Comparison of ENCODE assay signal across 10 cellular contexts in the genomic region with DNA sequence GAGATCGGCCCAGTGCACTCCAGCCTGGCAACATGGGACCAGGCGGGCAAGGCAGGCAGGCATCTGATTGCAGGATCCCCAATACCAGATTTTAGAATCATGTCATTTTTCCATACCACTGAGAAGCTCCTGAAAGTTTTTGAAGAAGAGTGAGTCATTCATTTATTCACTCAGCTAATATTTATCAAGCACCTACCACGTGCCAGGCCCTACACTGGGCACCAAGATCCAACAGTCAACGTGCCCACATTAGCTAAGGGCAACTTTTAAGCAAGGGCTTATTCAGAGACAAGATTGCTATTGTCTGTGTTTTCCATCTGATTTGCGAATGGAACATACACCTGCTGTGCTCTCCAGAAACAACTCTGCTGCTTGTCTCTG.
DNase-seq lines count a peak whose midpoint lies in the region; ATAC-seq, FAIRE-seq and TF ChIP-seq lines count a peak whose summit lies in the region.
"Had no signal": no experiment of that assay in that cellular context is flagged by ENCODE, and none has a peak within 500 bp of the region (broad histone marks: within the 10 kb centered on the region; RNA-seq: fewer than 3 reads in every experiment).

No MANE protein-coding gene starts in this region.

- intact Hi-C loops in CD14-positive monocyte (cut with micrococcal nuclease): loop anchor here (1.0 to 10.0 kb wide), 3 partner anchors 192 to 280 kb away; no protein-coding TSS in a partner anchor
- intact Hi-C loops in vagina (cut with DNase I): loop anchor here (5.0 kb wide), 1 partner anchor 275 kb away; no protein-coding TSS in a partner anchor

- no peak overlapping the region for H2BK5ac ChIP-seq in neuronal stem cell (ENCODE audit: low read length)

- no peak overlapping the region for H3K4me3 ChIP-seq in bronchial epithelial cell (ENCODE audit: low read depth, low read length)
- H3K4me3 ChIP-seq in neuronal stem cell (ENCODE audit: low read length in 2 of 2): no peak overlapping the region
- no peak overlapping the region for H3K4me3 ChIP-seq in vagina

- H3K23ac ChIP-seq in neuronal stem cell (ENCODE audit: low read depth, low read length, poor library complexity): no peak overlapping the region

- FAIRE-seq in bronchial epithelial cell (lab: Jason Lieb, UNC): no peak
- FAIRE-seq: HTR-8/SVneo had no signal

- H3K36me3 ChIP-seq in bronchial epithelial cell (ENCODE audit: control insufficient read depth, insufficient read depth, low read length) (no peaks in the 10 kb centered on the region), neuronal stem cell (replicated peaks in 1 of 2; ENCODE audit: control insufficient read depth in 2 of 2, insufficient read depth in 2 of 2, low read length in 2 of 2) (no peaks in the 10 kb centered on the region), vagina (no peaks in the 10 kb centered on the region)
- H3K36me3 ChIP-seq: SJCRH30 had no signal

- H3K27me3 ChIP-seq in bronchial epithelial cell (ENCODE audit: control insufficient read depth, insufficient read depth, low read length): peaks cover 2% of the 10 kb centered on the region
- no peaks in the 10 kb centered on the region for H3K27me3 ChIP-seq in neuronal stem cell (ENCODE audit: control insufficient read depth in 3 of 3, insufficient read depth in 3 of 3, low read depth in 1 of 3, low read length in 3 of 3)
- H3K27me3 ChIP-seq in vagina: no peaks in the 10 kb centered on the region
- H3K27me3 ChIP-seq: SJCRH30 had no signal

- no peak overlapping the region for H2AK5ac ChIP-seq in neuronal stem cell (ENCODE audit: low read depth, low read length)

- no peaks in the 10 kb centered on the region for H3K36me3 Mint-ChIP-seq in CD14-positive monocyte

- H3K27ac ChIP-seq in neuronal stem cell (replicated peaks; ENCODE audit: low read length) (no peak overlapping the region), vagina (no peak overlapping the region)
- H3K27ac ChIP-seq: SJCRH30 had no signal

- no peaks in the 10 kb centered on the region for H3K9me3 ChIP-seq in neuronal stem cell (replicated peaks in 1 of 2; ENCODE audit: control insufficient read depth in 2 of 2, insufficient read depth in 1 of 2, low read depth in 1 of 2, low read length in 2 of 2)
- no peaks in the 10 kb centered on the region for H3K9me3 ChIP-seq in vagina
- H3K9me3 ChIP-seq: SJCRH30 had no signal

- H3K14ac ChIP-seq in neuronal stem cell (ENCODE audit: low read length): no peak overlapping the region

- peak overlapping the region; percentile 60 to 78 for H3K4me3 Mint-ChIP-seq in CD14-positive monocyte

- DNase-seq in CD14-positive monocyte (ENCODE audit: low spot score) (no peak), HT1080 (ENCODE audit: low read depth) (peak; percentile 17), bronchial epithelial cell (ENCODE audit: low read depth) (peak; percentile 79), neuronal stem cell (ENCODE audit: low spot score) (no peak), NCI-H510A treated with DMSO at 0.1 percent for 48 hours (lab: John Stamatoyannopoulos, UW) (no peak), vagina (ENCODE audit: extremely low spot score in 2 of 2) (no peak)
- DNase-seq: SJCRH30 had no signal

- no peak overlapping the region for H3K18ac ChIP-seq in neuronal stem cell (ENCODE audit: low read length)

- H3K4me1 ChIP-seq in neuronal stem cell (ENCODE audit: control insufficient read depth in 2 of 2, insufficient read depth in 1 of 2, low read depth in 1 of 2, low read length in 2 of 2) (peaks cover 16 to 21% of the 10 kb centered on the region in 2 donors), vagina (peaks cover 37% of the 10 kb centered on the region)

- no peak overlapping the region for H2BK120ac ChIP-seq in neuronal stem cell (ENCODE audit: low read depth, low read length)

- peaks cover 29% of the 10 kb centered on the region for H3K4me1 Mint-ChIP-seq in CD14-positive monocyte

- no peak for TF ChIP-seq CTCF in CD14-positive monocyte (IDR thresholded peaks at IDR 0.05)
- no peak for TF ChIP-seq CTCF in bronchial epithelial cell (IDR thresholded peaks at IDR 0.05; ENCODE audit: insufficient read depth, low read length, severe bottlenecking)
- TF ChIP-seq CTCF in vagina (IDR thresholded peaks at IDR 0.05): no peak

- ATAC-seq in HG03521 (IDR thresholded peaks at IDR 0.05; ENCODE audit: unreplicated experiment) (no peak), HG03196 (IDR thresholded peaks at IDR 0.05; ENCODE audit: unreplicated experiment) (no peak)

- H2AFZ ChIP-seq in neuronal stem cell (ENCODE audit: low read length): peak overlapping the region; percentile 59

- no peak overlapping the region for H3K4me2 ChIP-seq in neuronal stem cell (ENCODE audit: insufficient read depth, low read length, poor library complexity, severe bottlenecking)

- H3K27me3 Mint-ChIP-seq in CD14-positive monocyte (ENCODE audit: low read depth in 3 of 3): peaks cover 1 to 14% (median 2%) of the 10 kb centered on the region in 3 donors

- H2BK12ac ChIP-seq in neuronal stem cell (ENCODE audit: low read length): no peak overlapping the region

- WGBS in neuronal stem cell (ENCODE audit: extremely low coverage in 2 of 2, insufficient read length in 2 of 2, insufficient replicate concordance in 1 of 2), 2 donors: no CpG with 5 or more reads among the region's 5 CpGs

- H3K9me3 Mint-ChIP-seq in CD14-positive monocyte: peaks cover 0 to 1% (median 0%) of the 10 kb centered on the region in 7 donors

- TF ChIP-seq POLR2A in vagina (IDR thresholded peaks at IDR 0.05): no peak

- H3K9ac ChIP-seq in neuronal stem cell (ENCODE audit: low read depth, low read length, poor library complexity): no peak overlapping the region

- no peaks in the 10 kb centered on the region for H3K79me1 ChIP-seq in neuronal stem cell (ENCODE audit: low read depth, low read length)

- H4K91ac ChIP-seq in neuronal stem cell (ENCODE audit: low read depth, low read length, poor library complexity): no peak overlapping the region

- no peak overlapping the region for H4K8ac ChIP-seq in neuronal stem cell (ENCODE audit: low read depth, low read length)

- no peak overlapping the region for H2BK15ac ChIP-seq in neuronal stem cell (ENCODE audit: low read length)

- H3K27ac Mint-ChIP-seq in CD14-positive monocyte: peak overlapping the region in 4 of 7 donors; percentile 25 to 98 (median 60)

- no peak overlapping the region for H3K4ac ChIP-seq in neuronal stem cell (ENCODE audit: low read length)

Comparison
In these comparisons a context has a peak if more than half of its experiments do, and no peak if none do; other contexts are left out.
1. DNase-seq: peak in HT1080 (single experiment) and bronchial epithelial cell (single experiment); none in CD14-positive monocyte (single experiment), neuronal stem cell (single experiment), NCI-H510A treated with DMSO at 0.1 percent for 48 hours (single experiment) and vagina (0 of 2).